ENCODE assay signal across 2 cellular contexts in the genomic region with DNA sequence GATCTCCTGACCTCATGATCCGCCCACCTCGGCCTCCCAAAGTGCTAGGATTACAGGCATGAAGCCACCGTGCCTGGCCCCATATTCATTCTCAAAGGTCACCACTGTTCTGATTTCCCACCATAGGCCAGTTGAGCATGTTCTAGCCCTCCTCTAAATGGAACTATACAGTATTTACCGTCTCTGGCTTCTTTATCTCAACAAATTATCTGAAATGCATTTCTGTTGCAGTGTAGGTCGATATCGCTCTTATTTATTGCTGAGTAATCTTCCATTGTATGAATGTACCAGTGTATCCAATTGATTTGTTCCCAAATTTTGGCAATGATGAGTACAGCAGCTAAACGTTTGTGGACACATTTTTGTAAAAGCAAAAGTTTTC.
TF ChIP-seq lines count a peak whose summit lies in the region.

No MANE protein-coding gene starts in this region.

TF ChIP-seq in A549, 52 proteins besides CTCF, POLR2A, EP300 and RAD21:
- TF ChIP-seq HOXA7 (CRISPR knock-in tag; IDR thresholded peaks at IDR 0.05) (no peak), HOXB5 (CRISPR knock-in tag; IDR thresholded peaks at IDR 0.05) (no peak), TFCP2L1 (CRISPR knock-in tag; IDR thresholded peaks at IDR 0.05) (0 out of 2 replicates have a peak, but pooled peaks have one; percentile 1), CBX8 (IDR thresholded peaks at IDR 0.05) (no peak), NR3C1 (IDR thresholded peaks at IDR 0.05) (no peak), CBX2 (IDR thresholded peaks at IDR 0.05; ENCODE audit: borderline replicate concordance, low read depth) (no peak), SREBF2 (IDR thresholded peaks at IDR 0.05) (no peak), MAZ (IDR thresholded peaks at IDR 0.05; ENCODE audit: borderline replicate concordance, low read depth, low read length) (no peak), GATA3 (IDR thresholded peaks at IDR 0.05; ENCODE audit: borderline replicate concordance) (no peak), ZC3H11A (IDR thresholded peaks at IDR 0.05) (no peak), POLR2AphosphoS2 (conservative IDR thresholded peaks at IDR 0.05; ENCODE audit: low read length) (0 out of 2 replicates have a peak, but pooled peaks have one; percentile 68), FOSB (CRISPR knock-in tag; IDR thresholded peaks at IDR 0.05) (no peak), EHMT2 (IDR thresholded peaks at IDR 0.05; ENCODE audit: low read depth) (no peak), SMC3 (IDR thresholded peaks at IDR 0.05) (no peak), CHD2 (IDR thresholded peaks at IDR 0.05; ENCODE audit: low read length, partially characterized antibody) (no peak), RFX5 (IDR thresholded peaks at IDR 0.05) (no peak), ATOH8 (CRISPR knock-in tag; IDR thresholded peaks at IDR 0.05; ENCODE audit: low read depth) (no peak), ESRRA (IDR thresholded peaks at IDR 0.05; ENCODE audit: borderline replicate concordance, low read length) (no peak), NPAS2 (CRISPR knock-in tag; IDR thresholded peaks at IDR 0.05; ENCODE audit: borderline replicate concordance) (no peak), MAFK (IDR thresholded peaks at IDR 0.05; ENCODE audit: partially characterized antibody) (peak; percentile 49), RCOR1 (IDR thresholded peaks at IDR 0.05; ENCODE audit: low read depth, low read length) (no peak), BHLHE40 (IDR thresholded peaks at IDR 0.05; ENCODE audit: low read depth, low read length) (no peak), MYC (IDR thresholded peaks at IDR 0.05; ENCODE audit: borderline replicate concordance, low read length) (no peak), HEYL (CRISPR knock-in tag; IDR thresholded peaks at IDR 0.05) (no peak)
- TF ChIP-seq, protein P1, sequence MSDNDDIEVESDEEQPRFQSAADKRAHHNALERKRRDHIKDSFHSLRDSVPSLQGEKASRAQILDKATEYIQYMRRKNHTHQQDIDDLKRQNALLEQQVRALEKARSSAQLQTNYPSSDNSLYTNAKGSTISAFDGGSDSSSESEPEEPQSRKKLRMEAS (IDR thresholded peaks at IDR 0.05): no peak
TF ChIP-seq in A549: peak in this region for 3.

TF ChIP-seq in HepG2, 621 proteins besides CTCF, POLR2A, EP300 and RAD21:
- TF ChIP-seq SIX1 (CRISPR knock-in tag; IDR thresholded peaks at IDR 0.05; ENCODE audit: borderline replicate concordance) (no peak), DZIP1 (CRISPR knock-in tag; IDR thresholded peaks at IDR 0.05) (no peak), POLR2G (IDR thresholded peaks at IDR 0.05; ENCODE audit: low read depth, low read length) (peak; percentile 52), ADNP (CRISPR knock-in tag; IDR thresholded peaks at IDR 0.05) (no peak), ZKSCAN1 (IDR thresholded peaks at IDR 0.05; ENCODE audit: low read length) (no peak), PAF1 (CRISPR knock-in tag; IDR thresholded peaks at IDR 0.05) (0 out of 2 replicates have a peak, but pooled peaks have one; percentile 63), ZBTB2 (CRISPR knock-in tag; IDR thresholded peaks at IDR 0.05; ENCODE audit: low read depth) (no peak), CHD4 (IDR thresholded peaks at IDR 0.05; ENCODE audit: borderline replicate concordance, low read length) (no peak), NPAS2 (CRISPR knock-in tag; IDR thresholded peaks at IDR 0.05; ENCODE audit: borderline replicate concordance) (no peak), ZNF7 (CRISPR knock-in tag; IDR thresholded peaks at IDR 0.05) (no peak), AGO2 (optimal IDR thresholded peaks at IDR 0.05; ENCODE audit: low read depth, low read length) (no peak), GATAD1 (CRISPR knock-in tag; IDR thresholded peaks at IDR 0.05) (no peak), TFDP2 (CRISPR knock-in tag; IDR thresholded peaks at IDR 0.05) (no peak), ATM (IDR thresholded peaks at IDR 0.05; ENCODE audit: borderline replicate concordance) (no peak), SUZ12 (IDR thresholded peaks at IDR 0.05; ENCODE audit: low read depth, low read length) (no peak), ZNF770 (CRISPR knock-in tag; IDR thresholded peaks at IDR 0.05) (no peak)
- TF ChIP-seq, protein P2, sequence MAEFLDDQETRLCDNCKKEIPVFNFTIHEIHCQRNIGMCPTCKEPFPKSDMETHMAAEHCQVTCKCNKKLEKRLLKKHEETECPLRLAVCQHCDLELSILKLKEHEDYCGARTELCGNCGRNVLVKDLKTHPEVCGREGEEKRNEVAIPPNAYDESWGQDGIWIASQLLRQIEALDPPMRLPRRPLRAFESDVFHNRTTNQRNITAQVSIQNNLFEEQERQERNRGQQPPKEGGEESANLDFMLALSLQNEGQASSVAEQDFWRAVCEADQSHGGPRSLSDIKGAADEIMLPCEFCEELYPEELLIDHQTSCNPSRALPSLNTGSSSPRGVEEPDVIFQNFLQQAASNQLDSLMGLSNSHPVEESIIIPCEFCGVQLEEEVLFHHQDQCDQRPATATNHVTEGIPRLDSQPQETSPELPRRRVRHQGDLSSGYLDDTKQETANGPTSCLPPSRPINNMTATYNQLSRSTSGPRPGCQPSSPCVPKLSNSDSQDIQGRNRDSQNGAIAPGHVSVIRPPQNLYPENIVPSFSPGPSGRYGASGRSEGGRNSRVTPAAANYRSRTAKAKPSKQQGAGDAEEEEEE (CRISPR knock-in tag; IDR thresholded peaks at IDR 0.05; ENCODE audit: borderline replicate concordance): no peak
TF ChIP-seq in HepG2: peak in this region for 2.
